Comparison of ENCODE assay signal across 18 cellular contexts in genomic region chr20:17650301-17650761, GRCh38. TPM values are rescaled to one million over a fixed set of nuclear protein-coding genes. Genes with fewer than 3 reads are reported as not detected.
A peak's percentile ranks its signal among the peaks of the same experiment; 100 is the strongest.
DNase-seq lines count a peak whose midpoint lies in the region; ATAC-seq and TF ChIP-seq lines count a peak whose summit lies in the region.
"Had no signal": no experiment of that assay in that cellular context is flagged by ENCODE, and none has a peak within 500 bp of the region (broad histone marks: within the 10 kb centered on the region; RNA-seq: fewer than 3 reads in every experiment).

No MANE protein-coding gene starts in this region.

- peak overlapping the region in 1 of 6 donors; percentile 49 for H3K27ac Mint-ChIP-seq in immature natural killer cell
- H3K27ac Mint-ChIP-seq: CD4-positive, alpha-beta T cell had no signal

- TF ChIP-seq CTCF in NB4 (IDR thresholded peaks at IDR 0.05; ENCODE audit: low read depth, low read length), result no peak
- no peak for TF ChIP-seq CTCF in spleen (IDR thresholded peaks at IDR 0.05 in 8 of 11, conservative IDR thresholded peaks at IDR 0.05 in 3 of 11)

- WGBS in spleen, 5 donors, result 37 to 65% (median 38%) methylated on average over 4 to 5 of the region's 5 CpGs

- intact Hi-C loops in left ventricle myocardium superior (cut with micrococcal nuclease), result no loop called here
- intact Hi-C loops in spleen (cut with DNase I; ENCODE audit: low total_unique reads), result no loop called here

- H3K27me3 Mint-ChIP-seq in immature natural killer cell (ENCODE audit: low read depth in 3 of 3), result peaks cover 0 to 4% (median 0%) of the 10 kb centered on the region in 3 donors
- H3K27me3 Mint-ChIP-seq: CD4-positive, alpha-beta T cell had no signal

- DNase-seq in GF-D8 (lab: John Stamatoyannopoulos, UW), result peak; percentile 72
- DNase-seq in NB4 (ENCODE audit: low read depth), result peak; percentile 64
- peak; percentile 29 for DNase-seq in left ventricle myocardium superior
- DNase-seq in spleen, result peak; percentile 74
- no peak for DNase-seq in immature natural killer cell
- no peak for DNase-seq in activated CD4-positive, alpha-beta T cell treated with anti-CD3 and anti-CD28 coated beads for 48 hours
- no peak for DNase-seq in stimulated activated CD4-positive, alpha-beta T cell treated with anti-CD3 and anti-CD28 coated beads, Interleukin-4, amount 100 ng/mL, for 1 hour
- DNase-seq: EL, NCI-H2107, NCI-H774, nucleus accumbens, SHP77 had no signal

- TF ChIP-seq POLR2A in NB4 (IDR thresholded peaks at IDR 0.05; ENCODE audit: extremely low read depth, insufficient read length), result no peak
- TF ChIP-seq POLR2A in spleen (IDR thresholded peaks at IDR 0.05), result no peak

- peaks cover 0 to 27% (median 0%) of the 10 kb centered on the region in 6 donors for H3K36me3 ChIP-seq in spleen

- no peak for ATAC-seq in left ventricle myocardium superior

- H3K9me3 ChIP-seq in spleen, result no peaks in the 10 kb centered on the region

- no peaks in the 10 kb centered on the region for H3K27me3 ChIP-seq in spleen (replicated peaks in 1 of 7)
- H3K27me3 ChIP-seq: dorsolateral prefrontal cortex had no signal

- peaks cover 0 to 2% (median 0%) of the 10 kb centered on the region in 3 donors for H3K36me3 Mint-ChIP-seq in immature natural killer cell

- H3K4me1 Mint-ChIP-seq in immature natural killer cell, result peaks cover 31% of the 10 kb centered on the region in 2 donors

- H3K4me1 ChIP-seq in spleen, result peaks cover 36 to 77% (median 60%) of the 10 kb centered on the region in 6 donors

- H3K9me3 Mint-ChIP-seq in immature natural killer cell, result no peaks in the 10 kb centered on the region
- H3K9me3 Mint-ChIP-seq: CD4-positive, alpha-beta T cell had no signal

- H3K4me3 ChIP-seq in NB4 (ENCODE audit: low read depth, low read length), result no peak overlapping the region
- H3K4me3 ChIP-seq in spleen, result no peak overlapping the region
- H3K4me3 ChIP-seq: dorsolateral prefrontal cortex, lung had no signal

- no peak overlapping the region for H3K4me3 Mint-ChIP-seq in immature natural killer cell
- H3K4me3 Mint-ChIP-seq: CD4-positive, alpha-beta T cell had no signal

- peak overlapping the region in 4 of 8 donors; percentile 3 to 69 (median 50) for H3K27ac ChIP-seq in spleen

RNA-seq across cellular contexts. Expression of gene RRBP1, which starts 31.7 kb away (rescaled TPM):
- total RNA-seq in left ventricle myocardium superior (35.6 TPM), spleen (100 to 1,000 TPM in 6 of 7 donors, 10 to 100 TPM in 1; 78.8 to 164 (median 122) TPM)
- polyA plus RNA-seq in spleen (10 to 100 TPM; 17.0 to 27.3 (median 21.7) TPM), immature natural killer cell (10 to 100 TPM in 1 of 3 donors, 1 to 10 TPM in 2; 4.1 to 39.0 (median 5.7) TPM)

RNA-seq across cellular contexts. Expression of gene BANF2, which starts 49.4 kb away (rescaled TPM):
- total RNA-seq in left ventricle myocardium superior (not detected), spleen (not detected)
- polyA plus RNA-seq in spleen (not detected), immature natural killer cell (not detected)
- total RNA-seq: aorta; CD4-positive, alpha-beta T cell; dorsolateral prefrontal cortex; lung; M059J; subcutaneous adipose tissue had no signal
- polyA plus RNA-seq: aorta, lung had no signal

Comparison
In these comparisons a context has a peak if more than half of its experiments do, and no peak if none do; other contexts are left out.
1. DNase-seq: peak in GF-D8 (single experiment), NB4 (single experiment), left ventricle myocardium superior (single experiment) and spleen (single experiment); none in immature natural killer cell (0 of 3), activated CD4-positive, alpha-beta T cell treated with anti-CD3 and anti-CD28 coated beads for 48 hours (single experiment) and stimulated activated CD4-positive, alpha-beta T cell treated with anti-CD3 and anti-CD28 coated beads, Interleukin-4, amount 100 ng/mL, for 1 hour (single experiment).